Comparison of ENCODE assay signal across 1 cellular context in the genomic region with DNA sequence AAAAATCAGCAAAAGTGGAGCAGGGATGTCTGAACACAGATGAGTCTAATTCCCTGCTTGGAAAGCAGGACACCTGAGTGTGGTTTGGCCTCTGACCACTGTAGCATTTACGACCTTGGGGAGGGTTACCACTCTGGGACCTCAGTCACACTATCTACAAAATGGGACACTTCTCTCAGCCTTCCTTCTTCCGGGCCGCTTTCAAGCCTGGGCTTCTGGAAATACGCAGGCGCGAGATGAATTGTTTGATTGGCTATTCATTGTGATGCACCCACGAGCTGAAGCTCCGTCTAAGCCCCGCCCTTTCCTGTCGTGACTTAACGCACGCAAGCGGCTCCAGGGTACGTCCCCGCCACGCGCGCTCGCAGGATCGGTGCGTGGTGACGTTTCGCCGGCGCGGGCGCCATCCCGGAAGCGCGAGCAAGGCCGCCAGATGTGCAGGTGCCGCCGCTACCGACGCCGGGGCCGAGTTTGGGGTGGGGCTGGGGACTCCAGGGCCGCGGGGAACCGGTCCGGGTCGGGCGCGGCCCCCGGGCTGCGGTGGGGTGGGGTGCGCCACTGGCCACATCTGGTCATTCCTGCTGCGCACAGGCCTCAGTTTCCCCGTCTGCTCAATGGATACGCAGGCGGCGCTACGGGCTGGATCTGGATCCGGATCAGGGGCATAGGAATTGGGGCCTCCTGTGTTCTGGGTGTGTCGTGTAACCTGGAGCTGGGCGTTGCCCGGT.
A peak's percentile ranks its signal among the peaks of the same experiment; 100 is the strongest.
TF ChIP-seq lines count a peak whose summit lies in the region.

Gene KXD1, plus strand, starts transcription at position 397 of the 728 bp plus-strand sequence. CDS start 4,187 bp downstream, outside the sequence.

TF ChIP-seq in K562, 482 proteins besides CTCF, POLR2A, EP300 and RAD21 (continued from another document and continues in another):
- TF ChIP-seq, protein P1, sequence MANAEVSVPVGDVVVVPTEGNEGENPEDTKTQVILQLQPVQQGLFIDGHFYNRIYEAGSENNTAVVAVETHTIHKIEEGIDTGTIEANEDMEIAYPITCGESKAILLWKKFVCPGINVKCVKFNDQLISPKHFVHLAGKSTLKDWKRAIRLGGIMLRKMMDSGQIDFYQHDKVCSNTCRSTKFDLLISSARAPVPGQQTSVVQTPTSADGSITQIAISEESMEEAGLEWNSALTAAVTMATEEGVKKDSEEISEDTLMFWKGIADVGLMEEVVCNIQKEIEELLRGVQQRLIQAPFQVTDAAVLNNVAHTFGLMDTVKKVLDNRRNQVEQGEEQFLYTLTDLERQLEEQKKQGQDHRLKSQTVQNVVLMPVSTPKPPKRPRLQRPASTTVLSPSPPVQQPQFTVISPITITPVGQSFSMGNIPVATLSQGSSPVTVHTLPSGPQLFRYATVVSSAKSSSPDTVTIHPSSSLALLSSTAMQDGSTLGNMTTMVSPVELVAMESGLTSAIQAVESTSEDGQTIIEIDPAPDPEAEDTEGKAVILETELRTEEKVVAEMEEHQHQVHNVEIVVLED (CRISPR knock-in tag; IDR thresholded peaks at IDR 0.05) = peak; percentile 98
- TF ChIP-seq SAFB (IDR thresholded peaks at IDR 0.05; ENCODE audit: borderline replicate concordance, low read depth, low read length) = peak; percentile 100
- no peak for TF ChIP-seq ZKSCAN1 (IDR thresholded peaks at IDR 0.05; ENCODE audit: low read depth, low read length)
- peak in 1 of 2 experiments; percentile 58; a peak in 3 of 4 replicates for TF ChIP-seq MAZ (CRISPR knock-in tag; conservative IDR thresholded peaks at IDR 0.05 in 1 of 2, IDR thresholded peaks at IDR 0.05 in 1 of 2)
- TF ChIP-seq MYC (IDR thresholded peaks at IDR 0.05; ENCODE audit: low read depth, low read length) = peak; percentile 93
- no peak for TF ChIP-seq MYC (CRISPR knock-in tag; IDR thresholded peaks at IDR 0.05; ENCODE audit: borderline replicate concordance, low read depth)
- peak; percentile 5 for TF ChIP-seq NFYB (IDR thresholded peaks at IDR 0.05; ENCODE audit: extremely low read depth, insufficient read length)
- TF ChIP-seq HNRNPH1 (optimal IDR thresholded peaks at IDR 0.05; ENCODE audit: low read depth, low read length) = no peak
- TF ChIP-seq EP400 (IDR thresholded peaks at IDR 0.05) = peak; percentile 85
- TF ChIP-seq NFRKB (IDR thresholded peaks at IDR 0.05; ENCODE audit: low read depth) = no peak; the same call in none of the 2 replicates
- no peak for TF ChIP-seq FUS (optimal IDR thresholded peaks at IDR 0.05; ENCODE audit: low read depth, low read length)
- TF ChIP-seq, protein P2, sequence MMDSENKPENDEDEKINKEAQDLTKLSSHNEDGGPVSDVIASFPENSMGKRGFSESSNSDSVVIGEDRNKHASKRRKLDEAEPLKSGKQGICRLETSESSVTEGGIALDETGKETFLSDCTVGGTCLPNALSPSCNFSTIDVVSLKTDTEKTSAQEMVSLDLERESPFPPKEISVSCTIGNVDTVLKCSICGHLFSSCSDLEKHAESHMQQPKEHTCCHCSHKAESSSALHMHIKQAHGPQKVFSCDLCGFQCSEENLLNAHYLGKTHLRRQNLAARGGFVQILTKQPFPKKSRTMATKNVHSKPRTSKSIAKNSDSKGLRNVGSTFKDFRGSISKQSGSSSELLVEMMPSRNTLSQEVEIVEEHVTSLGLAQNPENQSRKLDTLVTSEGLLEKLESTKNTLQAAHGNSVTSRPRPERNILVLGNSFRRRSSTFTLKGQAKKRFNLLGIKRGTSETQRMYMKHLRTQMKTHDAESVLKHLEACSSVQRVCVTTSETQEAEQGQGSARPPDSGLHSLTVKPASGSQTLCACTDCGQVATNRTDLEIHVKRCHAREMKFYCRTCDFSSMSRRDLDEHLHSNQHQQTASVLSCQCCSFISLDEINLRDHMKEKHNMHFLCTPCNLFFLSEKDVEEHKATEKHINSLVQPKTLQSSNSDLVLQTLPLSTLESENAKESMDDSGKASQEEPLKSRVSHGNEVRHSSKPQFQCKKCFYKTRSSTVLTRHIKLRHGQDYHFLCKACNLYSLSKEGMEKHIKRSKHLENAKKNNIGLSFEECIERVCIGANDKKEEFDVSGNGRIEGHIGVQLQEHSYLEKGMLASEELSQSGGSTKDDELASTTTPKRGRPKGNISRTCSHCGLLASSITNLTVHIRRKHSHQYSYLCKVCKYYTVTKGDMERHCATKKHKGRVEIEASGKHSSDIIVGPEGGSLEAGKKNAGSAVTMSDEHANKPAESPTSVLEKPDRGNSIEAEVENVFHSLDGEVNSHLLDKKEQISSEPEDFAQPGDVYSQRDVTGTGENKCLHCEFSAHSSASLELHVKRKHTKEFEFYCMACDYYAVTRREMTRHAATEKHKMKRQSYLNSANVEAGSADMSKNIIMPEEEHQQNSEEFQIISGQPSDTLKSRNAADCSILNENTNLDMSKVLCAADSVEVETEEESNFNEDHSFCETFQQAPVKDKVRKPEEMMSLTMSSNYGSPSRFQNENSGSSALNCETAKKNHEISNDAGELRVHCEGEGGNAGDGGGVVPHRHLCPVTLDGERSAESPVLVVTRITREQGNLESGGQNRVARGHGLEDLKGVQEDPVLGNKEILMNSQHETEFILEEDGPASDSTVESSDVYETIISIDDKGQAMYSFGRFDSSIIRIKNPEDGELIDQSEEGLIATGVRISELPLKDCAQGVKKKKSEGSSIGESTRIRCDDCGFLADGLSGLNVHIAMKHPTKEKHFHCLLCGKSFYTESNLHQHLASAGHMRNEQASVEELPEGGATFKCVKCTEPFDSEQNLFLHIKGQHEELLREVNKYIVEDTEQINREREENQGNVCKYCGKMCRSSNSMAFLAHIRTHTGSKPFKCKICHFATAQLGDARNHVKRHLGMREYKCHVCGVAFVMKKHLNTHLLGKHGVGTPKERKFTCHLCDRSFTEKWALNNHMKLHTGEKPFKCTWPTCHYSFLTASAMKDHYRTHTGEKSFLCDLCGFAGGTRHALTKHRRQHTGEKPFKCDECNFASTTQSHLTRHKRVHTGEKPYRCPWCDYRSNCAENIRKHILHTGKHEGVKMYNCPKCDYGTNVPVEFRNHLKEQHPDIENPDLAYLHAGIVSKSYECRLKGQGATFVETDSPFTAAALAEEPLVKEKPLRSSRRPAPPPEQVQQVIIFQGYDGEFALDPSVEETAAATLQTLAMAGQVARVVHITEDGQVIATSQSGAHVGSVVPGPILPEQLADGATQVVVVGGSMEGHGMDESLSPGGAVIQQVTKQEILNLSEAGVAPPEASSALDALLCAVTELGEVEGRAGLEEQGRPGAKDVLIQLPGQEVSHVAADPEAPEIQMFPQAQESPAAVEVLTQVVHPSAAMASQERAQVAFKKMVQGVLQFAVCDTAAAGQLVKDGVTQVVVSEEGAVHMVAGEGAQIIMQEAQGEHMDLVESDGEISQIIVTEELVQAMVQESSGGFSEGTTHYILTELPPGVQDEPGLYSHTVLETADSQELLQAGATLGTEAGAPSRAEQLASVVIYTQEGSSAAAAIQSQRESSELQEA (IDR thresholded peaks at IDR 0.05; ENCODE audit: low read depth) = no peak
- 0 out of 2 replicates have a peak, but pooled peaks have one; percentile 27 for TF ChIP-seq FOSL1 (tag; conservative IDR thresholded peaks at IDR 0.05)
- TF ChIP-seq SREBF2 (CRISPR knock-in tag; IDR thresholded peaks at IDR 0.05) = no peak
- TF ChIP-seq BMI1 (IDR thresholded peaks at IDR 0.05; ENCODE audit: low read length) = no peak
- TF ChIP-seq, protein P3, sequence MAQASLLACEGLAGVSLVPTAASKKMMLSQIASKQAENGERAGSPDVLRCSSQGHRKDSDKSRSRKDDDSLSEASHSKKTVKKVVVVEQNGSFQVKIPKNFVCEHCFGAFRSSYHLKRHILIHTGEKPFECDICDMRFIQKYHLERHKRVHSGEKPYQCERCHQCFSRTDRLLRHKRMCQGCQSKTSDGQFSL (CRISPR knock-in tag; IDR thresholded peaks at IDR 0.05) = peak; percentile 31; the same call in 1 of the 2 replicates
- TF ChIP-seq, protein P3 (tag; IDR thresholded peaks at IDR 0.05) = no peak
- TF ChIP-seq HDAC6 (IDR thresholded peaks at IDR 0.05; ENCODE audit: low read depth, low read length) = no peak
- TF ChIP-seq IFI16 (CRISPR knock-in tag; IDR thresholded peaks at IDR 0.05) = no peak
- TF ChIP-seq ZNF695 (CRISPR knock-in tag; IDR thresholded peaks at IDR 0.05) = no peak
- no peak for TF ChIP-seq CBFA2T2 (conservative IDR thresholded peaks at IDR 0.05)
- TF ChIP-seq, protein P4, sequence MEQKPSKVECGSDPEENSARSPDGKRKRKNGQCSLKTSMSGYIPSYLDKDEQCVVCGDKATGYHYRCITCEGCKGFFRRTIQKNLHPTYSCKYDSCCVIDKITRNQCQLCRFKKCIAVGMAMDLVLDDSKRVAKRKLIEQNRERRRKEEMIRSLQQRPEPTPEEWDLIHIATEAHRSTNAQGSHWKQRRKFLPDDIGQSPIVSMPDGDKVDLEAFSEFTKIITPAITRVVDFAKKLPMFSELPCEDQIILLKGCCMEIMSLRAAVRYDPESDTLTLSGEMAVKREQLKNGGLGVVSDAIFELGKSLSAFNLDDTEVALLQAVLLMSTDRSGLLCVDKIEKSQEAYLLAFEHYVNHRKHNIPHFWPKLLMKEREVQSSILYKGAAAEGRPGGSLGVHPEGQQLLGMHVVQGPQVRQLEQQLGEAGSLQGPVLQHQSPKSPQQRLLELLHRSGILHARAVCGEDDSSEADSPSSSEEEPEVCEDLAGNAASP (IDR thresholded peaks at IDR 0.05) = no peak
- TF ChIP-seq MECOM (CRISPR knock-in tag; IDR thresholded peaks at IDR 0.05) = no peak
- TF ChIP-seq, protein P5, sequence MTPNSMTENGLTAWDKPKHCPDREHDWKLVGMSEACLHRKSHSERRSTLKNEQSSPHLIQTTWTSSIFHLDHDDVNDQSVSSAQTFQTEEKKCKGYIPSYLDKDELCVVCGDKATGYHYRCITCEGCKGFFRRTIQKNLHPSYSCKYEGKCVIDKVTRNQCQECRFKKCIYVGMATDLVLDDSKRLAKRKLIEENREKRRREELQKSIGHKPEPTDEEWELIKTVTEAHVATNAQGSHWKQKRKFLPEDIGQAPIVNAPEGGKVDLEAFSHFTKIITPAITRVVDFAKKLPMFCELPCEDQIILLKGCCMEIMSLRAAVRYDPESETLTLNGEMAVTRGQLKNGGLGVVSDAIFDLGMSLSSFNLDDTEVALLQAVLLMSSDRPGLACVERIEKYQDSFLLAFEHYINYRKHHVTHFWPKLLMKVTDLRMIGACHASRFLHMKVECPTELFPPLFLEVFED (CRISPR knock-in tag; conservative IDR thresholded peaks at IDR 0.05) = no peak
- no peak for TF ChIP-seq ZNF354B (CRISPR knock-in tag; IDR thresholded peaks at IDR 0.05)
- TF ChIP-seq FOXM1 (IDR thresholded peaks at IDR 0.05; ENCODE audit: low read depth) = peak; percentile 59
- TF ChIP-seq FOXM1 (CRISPR knock-in tag; IDR thresholded peaks at IDR 0.05; ENCODE audit: low read depth) = no peak
- TF ChIP-seq ZEB2 (IDR thresholded peaks at IDR 0.05) = no peak
- TF ChIP-seq GABPB2 (CRISPR knock-in tag; conservative IDR thresholded peaks at IDR 0.05) = no peak
- TF ChIP-seq HDAC1 (IDR thresholded peaks at IDR 0.05) = peak; percentile 74 to 97; a peak in 2 of 4 replicates
- TF ChIP-seq TAF15 (IDR thresholded peaks at IDR 0.05; ENCODE audit: low read depth, low read length) = no peak
- TF ChIP-seq ZNF507 (tag; conservative IDR thresholded peaks at IDR 0.05) = no peak
- no peak for TF ChIP-seq JUN (IDR thresholded peaks at IDR 0.05; ENCODE audit: borderline replicate concordance, low read depth, low read length)
- no peak for TF ChIP-seq JUN (CRISPR knock-in tag; IDR thresholded peaks at IDR 0.05; ENCODE audit: borderline replicate concordance)
- TF ChIP-seq CREB3 (tag; conservative IDR thresholded peaks at IDR 0.05; ENCODE audit: low read depth) = no peak
- no peak for TF ChIP-seq SNIP1 (IDR thresholded peaks at IDR 0.05; ENCODE audit: low read depth)
- peak; percentile 87 for TF ChIP-seq CREB1 (IDR thresholded peaks at IDR 0.05)
- TF ChIP-seq CREB1 (CRISPR knock-in tag; IDR thresholded peaks at IDR 0.05) = peak; percentile 87
- TF ChIP-seq ZNF561 (CRISPR knock-in tag; conservative IDR thresholded peaks at IDR 0.05) = no peak
- no peak for TF ChIP-seq SRSF1 (IDR thresholded peaks at IDR 0.05; ENCODE audit: low read depth, low read length)
- TF ChIP-seq ID3 (CRISPR knock-in tag; IDR thresholded peaks at IDR 0.05) = no peak
- peak; percentile 66 for TF ChIP-seq ID3 (tag; IDR thresholded peaks at IDR 0.05)
- TF ChIP-seq XRCC5 (IDR thresholded peaks at IDR 0.05; ENCODE audit: low read depth, low read length) = no peak
- TF ChIP-seq C11orf30 (IDR thresholded peaks at IDR 0.05; ENCODE audit: low read depth) = no peak; the same call in 1 of the 2 replicates
- TF ChIP-seq BDP1 (IDR thresholded peaks at IDR 0.05; ENCODE audit: insufficient read depth, insufficient read length) = no peak
- peak; percentile 27; the same call in 1 of the 2 replicates for TF ChIP-seq MBD2 (IDR thresholded peaks at IDR 0.05; ENCODE audit: borderline replicate concordance, low read depth)
- no peak for TF ChIP-seq CTCFL (IDR thresholded peaks at IDR 0.05; ENCODE audit: borderline replicate concordance, insufficient read depth, low read depth, low read length, poor library complexity, severe bottlenecking)
